ENCODE assay signal across 12 cellular contexts in the genomic region with DNA sequence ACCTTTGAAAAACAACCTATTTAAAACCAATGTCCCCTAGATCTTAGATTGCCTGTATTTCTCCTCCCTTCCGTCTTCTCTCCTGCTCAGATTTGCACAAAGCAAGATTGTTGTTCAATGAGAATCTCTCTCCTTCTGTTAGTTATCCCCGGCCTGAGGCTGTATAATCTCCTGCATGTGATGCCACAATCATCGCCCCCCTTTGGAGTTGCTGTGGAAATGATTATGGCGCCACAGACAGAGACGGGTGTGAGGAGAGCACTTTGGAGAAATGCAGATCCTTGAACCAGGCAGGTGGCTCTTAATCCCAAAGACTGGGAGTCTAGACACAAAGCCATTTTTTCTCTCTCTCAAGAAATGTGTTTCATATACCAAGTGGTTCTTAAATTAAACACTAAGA.
DNase-seq lines count a peak whose midpoint lies in the region; ATAC-seq and TF ChIP-seq lines count a peak whose summit lies in the region.
"Had no signal": no experiment of that assay in that cellular context is flagged by ENCODE, and none has a peak within 500 bp of the region (broad histone marks: within the 10 kb centered on the region; RNA-seq: fewer than 3 reads in every experiment).

No MANE protein-coding gene starts in this region.

- DNase-seq in NCI-H748 (lab: John Stamatoyannopoulos, UW; ENCODE audit: unreplicated experiment): peak; percentile 52
- DNase-seq in NCI-H748 treated with DMSO at 0.1 percent for 48 hours (lab: John Stamatoyannopoulos, UW): no peak
- peak; percentile 21 for DNase-seq in H4 (ENCODE audit: low spot score)
- peak; percentile 72 for DNase-seq in WERI-Rb-1
- DNase-seq in Right ventricle myocardium inferior (ENCODE audit: missing footprints): no peak
- no peak for DNase-seq in right cardiac atrium
- DNase-seq: CD8-positive, alpha-beta T cell; GM23248; HCEC 1CT had no signal

- TF ChIP-seq CTCF in WERI-Rb-1 (IDR thresholded peaks at IDR 0.05; ENCODE audit: low read depth, low read length): no peak

- intact Hi-C loops in Right ventricle myocardium inferior (cut with DNase I) (no loop called here), right cardiac atrium (cut with DNase I) (no loop called here)

- H3K4me3 ChIP-seq in WERI-Rb-1 (ENCODE audit: low read depth, low read length) (no peak overlapping the region), right cardiac atrium (ENCODE audit: low read length) (no peak overlapping the region)
- H3K4me3 ChIP-seq: BLaER1 treated with 17β-estradiol and CSF1 and Interleukin-3, amounts not matched to agents 10 nM and 100 nM; GM23248 had no signal

- H3K9me3 ChIP-seq in WERI-Rb-1 (ENCODE audit: severe bottlenecking): no peaks in the 10 kb centered on the region
- H3K9me3 ChIP-seq in right cardiac atrium (ENCODE audit: control insufficient read depth, low read length): no peaks in the 10 kb centered on the region

- H3K36me3 ChIP-seq in WERI-Rb-1: no peaks in the 10 kb centered on the region
- H3K36me3 ChIP-seq: BLaER1 treated with 17β-estradiol and CSF1 and Interleukin-3, amounts not matched to agents 10 nM and 100 nM had no signal

- WGBS in right cardiac atrium: 89% methylated on average over 5 of the region's 5 CpGs

- ATAC-seq in GM21447 (IDR thresholded peaks at IDR 0.05; ENCODE audit: unreplicated experiment) (no peak), Right ventricle myocardium inferior (no peak), right cardiac atrium (no peak)
- ATAC-seq: CD8-positive, alpha-beta T cell had no signal

- H3K4me1 ChIP-seq in right cardiac atrium (ENCODE audit: control insufficient read depth, insufficient read depth, low read length): no peaks in the 10 kb centered on the region

- H3K27me3 ChIP-seq in WERI-Rb-1 (ENCODE audit: insufficient read depth, low read depth, severe bottlenecking) (no peaks in the 10 kb centered on the region), right cardiac atrium (ENCODE audit: control insufficient read depth, insufficient read depth) (no peaks in the 10 kb centered on the region)
- H3K27me3 ChIP-seq: BLaER1 treated with 17β-estradiol and CSF1 and Interleukin-3, amounts not matched to agents 10 nM and 100 nM had no signal

- H3K27ac ChIP-seq in WERI-Rb-1 (peak overlapping the region; percentile 25; the same call in 1 of the 2 replicates), right cardiac atrium (ENCODE audit: low read length) (no peak overlapping the region)
- H3K27ac ChIP-seq: BLaER1 treated with 17β-estradiol and CSF1 and Interleukin-3, amounts not matched to agents 10 nM and 100 nM; GM23248; HL-60 had no signal

Comparison
In these comparisons a context has a peak if more than half of its experiments do, and no peak if none do; other contexts are left out.
1. DNase-seq: peak in NCI-H748 (single experiment), H4 (single experiment) and WERI-Rb-1 (single experiment); none in NCI-H748 treated with DMSO at 0.1 percent for 48 hours (single experiment), Right ventricle myocardium inferior (single experiment) and right cardiac atrium (0 of 3).